8 cellular contexts compared by ENCODE assay signal in the genomic region with DNA sequence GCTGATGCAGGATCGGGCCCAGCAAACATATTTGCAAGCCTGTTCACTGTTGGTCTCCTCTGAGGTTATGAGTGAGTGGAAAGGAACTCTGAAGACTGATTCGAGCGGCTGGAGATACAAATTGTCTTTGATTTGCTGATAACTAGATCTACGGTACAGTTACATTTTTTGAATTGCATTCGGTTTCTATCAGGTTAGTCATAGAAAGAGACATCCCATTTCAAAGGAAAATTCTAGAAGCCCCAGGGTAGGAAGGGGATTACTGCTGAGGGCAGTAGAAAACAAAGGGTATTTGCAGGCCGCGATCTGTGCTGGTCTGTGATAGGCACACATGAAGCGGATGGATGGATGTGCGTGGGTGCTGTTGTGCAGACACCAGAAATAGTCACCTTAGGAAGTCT.
DNase-seq lines count a peak whose midpoint lies in the region; ATAC-seq and TF ChIP-seq lines count a peak whose summit lies in the region.
"Had no signal": no experiment of that assay in that cellular context is flagged by ENCODE, and none has a peak within 500 bp of the region (broad histone marks: within the 10 kb centered on the region; RNA-seq: fewer than 3 reads in every experiment).

No MANE protein-coding gene starts in this region.

- H3K27ac ChIP-seq in ascending aorta (peak overlapping the region; percentile 28 to 60), right lobe of liver (peak overlapping the region; percentile 52 to 84 (median 79)), temporal lobe (ENCODE audit: low read depth, low read length) (peak overlapping the region; percentile 70)

- peak; percentile 89 for DNase-seq in M059J (ENCODE audit: low read depth)
- no peak for DNase-seq in ascending aorta (ENCODE audit: low spot score in 2 of 2)
- no peak for DNase-seq in right lobe of liver
- DNase-seq in HAP-1 (ENCODE audit: low spot score in 2 of 2): no peak
- no peak for DNase-seq in NCI-H748 treated with DMSO at 0.1 percent for 48 hours (lab: John Stamatoyannopoulos, UW)
- DNase-seq: activated B cell treated with CpG ODN at 0.5 μM for 24 hours had no signal

- WGBS in right lobe of liver (ENCODE audit: insufficient coverage, low coverage, low lambda C conversion rate, missing lambda C conversion rate): 41% methylated on average over 9 of the region's 9 CpGs

- TF ChIP-seq CTCF in ascending aorta (IDR thresholded peaks at IDR 0.05) (no peak), right lobe of liver (IDR thresholded peaks at IDR 0.05) (no peak)

- H3K4me1 ChIP-seq in ascending aorta: peaks cover 0 to 19% of the 10 kb centered on the region in 2 donors
- H3K4me1 ChIP-seq in right lobe of liver: peaks cover 0 to 58% (median 12%) of the 10 kb centered on the region in 4 donors
- no peaks in the 10 kb centered on the region for H3K4me1 ChIP-seq in HAP-1

- H3K36me3 ChIP-seq in ascending aorta (peaks cover 13 to 18% of the 10 kb centered on the region in 2 donors), right lobe of liver (no peaks in the 10 kb centered on the region), HAP-1 (replicated peaks) (no peaks in the 10 kb centered on the region)

- H3K27me3 ChIP-seq in ascending aorta: no peaks in the 10 kb centered on the region
- no peaks in the 10 kb centered on the region for H3K27me3 ChIP-seq in right lobe of liver
- H3K27me3 ChIP-seq in HAP-1 (ENCODE audit: low read depth): no peaks in the 10 kb centered on the region

- H3K4me3 ChIP-seq in ascending aorta (no peak overlapping the region), right lobe of liver (no peak overlapping the region), HAP-1 (no peak overlapping the region)

- no peaks in the 10 kb centered on the region for H3K9me3 ChIP-seq in ascending aorta
- H3K9me3 ChIP-seq in right lobe of liver: no peaks in the 10 kb centered on the region
- no peaks in the 10 kb centered on the region for H3K9me3 ChIP-seq in HAP-1

- TF ChIP-seq POLR2A in right lobe of liver (IDR thresholded peaks at IDR 0.05): no peak

- intact Hi-C loops in ascending aorta (cut with DNase I) (loop anchor here (2.0 to 5.0 kb wide), 2 partner anchors 106 to 259 kb away; no protein-coding TSS in a partner anchor), right lobe of liver (cut with DNase I) (no loop called here)

- in situ Hi-C loops in HAP-1 (cut with MboI; ENCODE audit: low sequenced_read_pairs): no loop called here

- ATAC-seq in right lobe of liver (no peak), HG03457 (IDR thresholded peaks at IDR 0.05; ENCODE audit: unreplicated experiment) (no peak)
